ENCODE assay signal across 26 cellular contexts in genomic region chr5:66843065-66843464, GRCh38.
DNase-seq lines count a peak whose midpoint lies in the region; ATAC-seq, FAIRE-seq and TF ChIP-seq lines count a peak whose summit lies in the region.
"Had no signal": no experiment of that assay in that cellular context is flagged by ENCODE, and none has a peak within 500 bp of the region (broad histone marks: within the 10 kb centered on the region; RNA-seq: fewer than 3 reads in every experiment).

No MANE protein-coding gene starts in this region.

- H3K4me1 Mint-ChIP-seq in astrocyte (ENCODE audit: low read depth, unreplicated experiment) (peaks cover 32% of the 10 kb centered on the region), mesothelial cell of epicardium (peaks cover 16% of the 10 kb centered on the region)
- peaks cover 56% of the 10 kb centered on the region for H3K4me1 Mint-ChIP-seq in stimulated activated effector memory CD8-positive, alpha-beta T cell treated with anti-CD3 and anti-CD28 coated beads, Interleukin-12 subunit alpha, Interleukin-12 subunit beta, amount 100 ng/mL, for 72 hours

- H3K4me3 ChIP-seq in SK-N-SH (ENCODE audit: low read depth in 2 of 2, low read length in 1 of 2) (no peak overlapping the region), astrocyte (ENCODE audit: insufficient read depth, low read depth, low read length) (no peak overlapping the region)
- H3K4me3 ChIP-seq: esophagus muscularis mucosa, ovary had no signal

- H3K4me2 ChIP-seq in SK-N-SH (no peak overlapping the region), astrocyte (ENCODE audit: low read length) (peak overlapping the region; percentile 22)

- no peaks in the 10 kb centered on the region for H3F3A ChIP-seq in SK-N-SH (replicated peaks; ENCODE audit: insufficient read depth)

- H3K27me3 Mint-ChIP-seq in astrocyte (ENCODE audit: low read depth, unreplicated experiment) (no peaks in the 10 kb centered on the region), mesothelial cell of epicardium (ENCODE audit: low read depth) (no peaks in the 10 kb centered on the region)

- no peaks in the 10 kb centered on the region for H3K9me2 ChIP-seq in SK-N-SH

- DNase-seq in SK-N-SH, result no peak
- no peak for DNase-seq in astrocyte (ENCODE audit: low read depth)
- DNase-seq in mesothelial cell of epicardium (ENCODE audit: low spot score in 2 of 2, unreplicated experiment in 2 of 2), result no peak
- no peak for DNase-seq in stimulated activated effector memory CD8-positive, alpha-beta T cell treated with anti-CD3 and anti-CD28 coated beads, Interleukin-12 subunit alpha, Interleukin-12 subunit beta, amount 100 ng/mL, for 72 hours (ENCODE audit: low spot score in 2 of 2)
- DNase-seq in central memory CD4-positive, alpha-beta T cell, result no peak
- no peak for DNase-seq in NCI-H1436 treated with DMSO at 0.1 percent for 48 hours (lab: John Stamatoyannopoulos, UW)
- no peak for DNase-seq in GM12891 (ENCODE audit: insufficient read length, low spot score)
- DNase-seq: activated CD4-positive, alpha-beta T cell treated with anti-CD3 and anti-CD28 coated beads for 1 hour; activated CD8-positive, alpha-beta memory T cell treated with anti-CD3 and anti-CD28 coated beads for 24 hours; activated T-cell treated with anti-CD3 and anti-CD28 coated beads, Interleukin-2, amount 50 U/mL, for 24 hours; effector CD4-positive, alpha-beta T cell; foreskin keratinocyte; HFFc6; Karpas-422; left cardiac atrium; NCI-H1436; NCI-H2107; NCI-H446 treated with DMSO at 0.1 percent for 48 hours; OCI-M1; ovary; stimulated activated CD4-positive, alpha-beta T cell treated with anti-CD3 and anti-CD28 coated beads, Interleukin-2, amount 100 ng/mL, for 48 hours had no signal

- H3K9me3 ChIP-seq in SK-N-SH (no peaks in the 10 kb centered on the region), astrocyte (ENCODE audit: insufficient read depth, low read depth, low read length) (no peaks in the 10 kb centered on the region)
- H3K9me3 ChIP-seq: esophagus muscularis mucosa, ovary had no signal

- peaks cover 0 to under 1% of the 10 kb centered on the region in 2 experiments; a peak in 2 of 4 replicates for H3K4me1 ChIP-seq in SK-N-SH (ENCODE audit: control insufficient read depth in 1 of 2, insufficient read depth in 2 of 2, low read depth in 1 of 2, low read length in 1 of 2)
- peaks cover 9% of the 10 kb centered on the region for H3K4me1 ChIP-seq in astrocyte (ENCODE audit: insufficient read depth, low read length)
- H3K4me1 ChIP-seq: foreskin keratinocyte had no signal

- TF ChIP-seq EP300 in SK-N-SH (IDR thresholded peaks at IDR 0.05; ENCODE audit: borderline replicate concordance in 1 of 2, low read depth in 1 of 2, low read length in 1 of 2), result no peak

- H3K9ac ChIP-seq in SK-N-SH (no peak overlapping the region), astrocyte (ENCODE audit: low read length) (no peak overlapping the region)

- H3K27ac Mint-ChIP-seq in astrocyte (ENCODE audit: unreplicated experiment) (peak overlapping the region; percentile 75), mesothelial cell of epicardium (peak overlapping the region; percentile 35)
- H3K27ac Mint-ChIP-seq in stimulated activated effector memory CD8-positive, alpha-beta T cell treated with anti-CD3 and anti-CD28 coated beads, Interleukin-12 subunit alpha, Interleukin-12 subunit beta, amount 100 ng/mL, for 72 hours, result peak overlapping the region; percentile 53
- H3K27ac Mint-ChIP-seq: activated T-cell treated with anti-CD3 and anti-CD28 coated beads, Interleukin-2, amount 50 U/mL, for 24 hours; HFFc6 had no signal

- H3K36me3 ChIP-seq in SK-N-SH (replicated peaks in 1 of 2; ENCODE audit: control insufficient read depth in 1 of 2, insufficient read depth in 2 of 2, low read length in 1 of 2), result no peaks in the 10 kb centered on the region
- no peaks in the 10 kb centered on the region for H3K36me3 ChIP-seq in astrocyte (ENCODE audit: insufficient read depth, low read length)
- H3K36me3 ChIP-seq: esophagus muscularis mucosa, ovary had no signal

- H3K36me3 Mint-ChIP-seq in astrocyte (ENCODE audit: low read depth, unreplicated experiment) (no peaks in the 10 kb centered on the region), mesothelial cell of epicardium (no peaks in the 10 kb centered on the region)
- H3K36me3 Mint-ChIP-seq in stimulated activated effector memory CD8-positive, alpha-beta T cell treated with anti-CD3 and anti-CD28 coated beads, Interleukin-12 subunit alpha, Interleukin-12 subunit beta, amount 100 ng/mL, for 72 hours, result no peaks in the 10 kb centered on the region

- H3K27me3 ChIP-seq in SK-N-SH (ENCODE audit: insufficient read depth) (no peaks in the 10 kb centered on the region), astrocyte (ENCODE audit: insufficient read depth, low read length) (no peaks in the 10 kb centered on the region)
- H3K27me3 ChIP-seq: esophagus muscularis mucosa, foreskin keratinocyte, ovary had no signal

- CTCF ChIA-PET in SK-N-SH (lab: Yijun Ruan, JAX), result interaction anchor here (1.5 to 3.1 kb wide), 2 partner anchors 12 to 28 kb away, joined by 4 to 9 read pairs; no protein-coding TSS in a partner anchor

- no peak overlapping the region for H3K27ac ChIP-seq in SK-N-SH (ENCODE audit: low read depth in 2 of 2, low read length in 1 of 2)
- H3K27ac ChIP-seq in astrocyte (ENCODE audit: low read depth, low read length), result no peak overlapping the region
- H3K27ac ChIP-seq: 22Rv1, esophagus muscularis mucosa, foreskin keratinocyte, ovary had no signal

- no peak for TF ChIP-seq RAD21 in SK-N-SH (IDR thresholded peaks at IDR 0.05; ENCODE audit: low read length)

- H4K20me1 ChIP-seq in SK-N-SH (ENCODE audit: insufficient read depth) (no peaks in the 10 kb centered on the region), astrocyte (ENCODE audit: insufficient read depth, low read length) (no peaks in the 10 kb centered on the region)

- FAIRE-seq in astrocyte (lab: Jason Lieb, UNC), result no peak
- FAIRE-seq in GM12891 (lab: Jason Lieb, UNC), result no peak
- FAIRE-seq: HTR-8/SVneo had no signal

- H2AFZ ChIP-seq in SK-N-SH (ENCODE audit: low read depth) (no peak overlapping the region), astrocyte (ENCODE audit: low read depth, low read length) (peak overlapping the region; percentile 37)

- TF ChIP-seq POLR2A in GM12891 (IDR thresholded peaks at IDR 0.05; ENCODE audit: low read depth, low read length), result no peak

- 77% methylated on average over 4 of the region's 4 CpGs for WGBS in SK-N-SH (ENCODE audit: low lambda C conversion rate)

- no peaks in the 10 kb centered on the region for H3K9me3 Mint-ChIP-seq in astrocyte (ENCODE audit: unreplicated experiment)
- H3K9me3 Mint-ChIP-seq in mesothelial cell of epicardium, result peaks cover 3% of the 10 kb centered on the region
- no peaks in the 10 kb centered on the region for H3K9me3 Mint-ChIP-seq in stimulated activated effector memory CD8-positive, alpha-beta T cell treated with anti-CD3 and anti-CD28 coated beads, Interleukin-12 subunit alpha, Interleukin-12 subunit beta, amount 100 ng/mL, for 72 hours
- H3K9me3 Mint-ChIP-seq: activated naive CD4-positive, alpha-beta T cell treated with anti-CD3 and anti-CD28 coated beads for 36 hours; activated T-cell treated with anti-CD3 and anti-CD28 coated beads, Interleukin-2, amount 50 U/mL, for 24 hours; HFFc6 had no signal

- H3K4me3 Mint-ChIP-seq in astrocyte (ENCODE audit: unreplicated experiment) (no peak overlapping the region), mesothelial cell of epicardium (no peak overlapping the region)
- H3K4me3 Mint-ChIP-seq in stimulated activated effector memory CD8-positive, alpha-beta T cell treated with anti-CD3 and anti-CD28 coated beads, Interleukin-12 subunit alpha, Interleukin-12 subunit beta, amount 100 ng/mL, for 72 hours, result peak overlapping the region; percentile 39
- H3K4me3 Mint-ChIP-seq: activated naive CD4-positive, alpha-beta T cell treated with anti-CD3 and anti-CD28 coated beads for 36 hours; activated T-cell treated with anti-CD3 and anti-CD28 coated beads, Interleukin-2, amount 50 U/mL, for 24 hours; HFFc6 had no signal

- no peak for TF ChIP-seq CTCF in SK-N-SH (IDR thresholded peaks at IDR 0.05)
- no peak for TF ChIP-seq CTCF in astrocyte (IDR thresholded peaks at IDR 0.05; ENCODE audit: insufficient read depth, low read depth, low read length)
- TF ChIP-seq CTCF in mesothelial cell of epicardium (IDR thresholded peaks at IDR 0.05; ENCODE audit: unreplicated experiment), result no peak

- H3K79me2 ChIP-seq in SK-N-SH (ENCODE audit: insufficient read depth), result no peaks in the 10 kb centered on the region
- H3K79me2 ChIP-seq in astrocyte (ENCODE audit: insufficient read depth, low read length), result no peaks in the 10 kb centered on the region

- POLR2A ChIA-PET in SK-N-SH (lab: Yijun Ruan, JAX), result no interaction called here

- ATAC-seq in SK-N-SH treated with all-trans-retinoic acid at 6 μM for 48 hours, result no peak
- no peak for ATAC-seq in stimulated activated effector memory CD8-positive, alpha-beta T cell treated with anti-CD3 and anti-CD28 coated beads, Interleukin-12 subunit alpha, Interleukin-12 subunit beta, amount 100 ng/mL, for 72 hours
- ATAC-seq: foreskin keratinocyte had no signal

TF ChIP-seq in SK-N-SH treated with all-trans-retinoic acid at 6 μM for 48 hours, 23 proteins besides CTCF, POLR2A, EP300 and RAD21:
- TF ChIP-seq CSDC2 (CRISPR knock-in tag; IDR thresholded peaks at IDR 0.05), result no peak
- TF ChIP-seq ISL1 (CRISPR knock-in tag; IDR thresholded peaks at IDR 0.05), result peak; percentile 72

TF ChIP-seq in SK-N-SH, 30 proteins besides CTCF, POLR2A, EP300 and RAD21 (continues in another document):
- TF ChIP-seq ELF1 (IDR thresholded peaks at IDR 0.05) (no peak), MAX (IDR thresholded peaks at IDR 0.05; ENCODE audit: low read depth) (no peak), SMC3 (IDR thresholded peaks at IDR 0.05; ENCODE audit: low read depth, low read length) (no peak), MXI1 (IDR thresholded peaks at IDR 0.05; ENCODE audit: low read depth, low read length) (no peak)

TF ChIP-seq in GM12891, 5 proteins besides CTCF, POLR2A, EP300 and RAD21:
- TF ChIP-seq POU2F2 (IDR thresholded peaks at IDR 0.05; ENCODE audit: low read depth, low read length) (no peak), PAX5 (IDR thresholded peaks at IDR 0.05; ENCODE audit: insufficient read depth, low read length, severe bottlenecking) (no peak), POLR2AphosphoS5 (IDR thresholded peaks at IDR 0.05; ENCODE audit: low read depth, low read length) (no peak), TAF1 (IDR thresholded peaks at IDR 0.05; ENCODE audit: low read depth, low read length) (no peak), SPI1 (IDR thresholded peaks at IDR 0.05; ENCODE audit: low read depth, low read length) (no peak)
